In the genomic region with DNA sequence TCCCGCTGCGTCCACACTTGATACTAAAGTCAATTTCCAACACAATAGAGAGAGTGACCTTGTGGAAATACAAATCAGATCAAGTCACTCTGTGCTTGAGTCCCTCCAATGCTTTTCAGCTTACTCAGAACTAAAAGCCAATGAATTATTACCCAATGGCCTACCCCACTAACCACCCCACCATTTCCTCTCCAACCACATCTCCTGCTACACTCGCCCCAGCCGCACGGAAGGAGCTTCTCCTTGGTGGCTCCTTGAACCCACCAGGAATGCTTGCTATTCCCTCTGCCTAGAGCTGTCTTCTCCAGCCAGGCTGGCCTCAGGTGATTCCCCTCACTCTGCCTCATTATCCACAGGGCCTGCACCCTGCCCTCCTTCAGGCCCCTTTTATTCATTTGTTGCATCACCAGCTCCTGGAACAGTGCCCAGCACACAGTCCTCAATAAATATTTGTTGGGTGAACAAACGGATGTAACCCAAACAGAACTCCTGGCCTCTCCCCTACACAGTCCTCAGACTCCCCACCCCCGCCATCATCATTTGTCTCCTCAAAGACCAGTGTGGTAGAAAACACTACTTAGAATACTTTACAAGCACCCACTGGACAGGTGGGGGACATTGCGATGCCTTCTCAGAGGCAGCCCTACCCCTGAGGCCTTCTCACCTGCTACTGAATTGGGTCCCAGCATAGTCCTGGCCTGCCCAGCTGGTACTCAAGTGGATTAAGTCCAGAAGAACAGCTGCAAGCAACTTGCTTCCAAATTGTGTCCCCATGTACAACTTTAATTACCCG, we compare ENCODE assay signal across 1 cellular context.
TF ChIP-seq lines count a peak whose summit lies in the region.

No MANE protein-coding gene starts in this region.

TF ChIP-seq in HepG2, 621 proteins besides CTCF, POLR2A, EP300 and RAD21 (continued from another document):
- TF ChIP-seq, protein P1, sequence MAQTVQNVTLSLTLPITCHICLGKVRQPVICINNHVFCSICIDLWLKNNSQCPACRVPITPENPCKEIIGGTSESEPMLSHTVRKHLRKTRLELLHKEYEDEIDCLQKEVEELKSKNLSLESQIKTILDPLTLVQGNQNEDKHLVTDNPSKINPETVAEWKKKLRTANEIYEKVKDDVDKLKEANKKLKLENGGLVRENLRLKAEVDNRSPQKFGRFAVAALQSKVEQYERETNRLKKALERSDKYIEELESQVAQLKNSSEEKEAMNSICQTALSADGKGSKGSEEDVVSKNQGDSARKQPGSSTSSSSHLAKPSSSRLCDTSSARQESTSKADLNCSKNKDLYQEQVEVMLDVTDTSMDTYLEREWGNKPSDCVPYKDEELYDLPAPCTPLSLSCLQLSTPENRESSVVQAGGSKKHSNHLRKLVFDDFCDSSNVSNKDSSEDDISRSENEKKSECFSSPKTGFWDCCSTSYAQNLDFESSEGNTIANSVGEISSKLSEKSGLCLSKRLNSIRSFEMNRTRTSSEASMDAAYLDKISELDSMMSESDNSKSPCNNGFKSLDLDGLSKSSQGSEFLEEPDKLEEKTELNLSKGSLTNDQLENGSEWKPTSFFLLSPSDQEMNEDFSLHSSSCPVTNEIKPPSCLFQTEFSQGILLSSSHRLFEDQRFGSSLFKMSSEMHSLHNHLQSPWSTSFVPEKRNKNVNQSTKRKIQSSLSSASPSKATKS (CRISPR knock-in tag; IDR thresholded peaks at IDR 0.05), result no peak
- 0 out of 2 replicates have a peak, but pooled peaks have one; percentile 18 for TF ChIP-seq ZNF354B (CRISPR knock-in tag; IDR thresholded peaks at IDR 0.05)
- peak; percentile 89 for TF ChIP-seq ZNF747 (CRISPR knock-in tag; IDR thresholded peaks at IDR 0.05; ENCODE audit: borderline replicate concordance)
- no peak for TF ChIP-seq KLF9 (CRISPR knock-in tag; IDR thresholded peaks at IDR 0.05; ENCODE audit: low read depth)
- TF ChIP-seq ZC3H4 (CRISPR knock-in tag; IDR thresholded peaks at IDR 0.05; ENCODE audit: borderline replicate concordance), result no peak
- peak; percentile 96 for TF ChIP-seq MIXL1 (CRISPR knock-in tag; IDR thresholded peaks at IDR 0.05)
- TF ChIP-seq GZF1 (CRISPR knock-in tag; IDR thresholded peaks at IDR 0.05), result no peak
- TF ChIP-seq ZFP37 (CRISPR knock-in tag; IDR thresholded peaks at IDR 0.05; ENCODE audit: borderline replicate concordance), result no peak
- peak; percentile 84 for TF ChIP-seq DPF2 (CRISPR knock-in tag; IDR thresholded peaks at IDR 0.05; ENCODE audit: borderline replicate concordance, low read depth)
- TF ChIP-seq ZNF547 (CRISPR knock-in tag; IDR thresholded peaks at IDR 0.05), result no peak
- TF ChIP-seq, protein P2, sequence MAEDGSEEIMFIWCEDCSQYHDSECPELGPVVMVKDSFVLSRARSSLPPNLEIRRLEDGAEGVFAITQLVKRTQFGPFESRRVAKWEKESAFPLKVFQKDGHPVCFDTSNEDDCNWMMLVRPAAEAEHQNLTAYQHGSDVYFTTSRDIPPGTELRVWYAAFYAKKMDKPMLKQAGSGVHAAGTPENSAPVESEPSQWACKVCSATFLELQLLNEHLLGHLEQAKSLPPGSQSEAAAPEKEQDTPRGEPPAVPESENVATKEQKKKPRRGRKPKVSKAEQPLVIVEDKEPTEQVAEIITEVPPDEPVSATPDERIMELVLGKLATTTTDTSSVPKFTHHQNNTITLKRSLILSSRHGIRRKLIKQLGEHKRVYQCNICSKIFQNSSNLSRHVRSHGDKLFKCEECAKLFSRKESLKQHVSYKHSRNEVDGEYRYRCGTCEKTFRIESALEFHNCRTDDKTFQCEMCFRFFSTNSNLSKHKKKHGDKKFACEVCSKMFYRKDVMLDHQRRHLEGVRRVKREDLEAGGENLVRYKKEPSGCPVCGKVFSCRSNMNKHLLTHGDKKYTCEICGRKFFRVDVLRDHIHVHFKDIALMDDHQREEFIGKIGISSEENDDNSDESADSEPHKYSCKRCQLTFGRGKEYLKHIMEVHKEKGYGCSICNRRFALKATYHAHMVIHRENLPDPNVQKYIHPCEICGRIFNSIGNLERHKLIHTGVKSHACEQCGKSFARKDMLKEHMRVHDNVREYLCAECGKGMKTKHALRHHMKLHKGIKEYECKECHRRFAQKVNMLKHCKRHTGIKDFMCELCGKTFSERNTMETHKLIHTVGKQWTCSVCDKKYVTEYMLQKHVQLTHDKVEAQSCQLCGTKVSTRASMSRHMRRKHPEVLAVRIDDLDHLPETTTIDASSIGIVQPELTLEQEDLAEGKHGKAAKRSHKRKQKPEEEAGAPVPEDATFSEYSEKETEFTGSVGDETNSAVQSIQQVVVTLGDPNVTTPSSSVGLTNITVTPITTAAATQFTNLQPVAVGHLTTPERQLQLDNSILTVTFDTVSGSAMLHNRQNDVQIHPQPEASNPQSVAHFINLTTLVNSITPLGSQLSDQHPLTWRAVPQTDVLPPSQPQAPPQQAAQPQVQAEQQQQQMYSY (CRISPR knock-in tag; IDR thresholded peaks at IDR 0.05), result no peak
- TF ChIP-seq ZNF326 (CRISPR knock-in tag; IDR thresholded peaks at IDR 0.05; ENCODE audit: borderline replicate concordance), result no peak
- TF ChIP-seq ERF (CRISPR knock-in tag; IDR thresholded peaks at IDR 0.05), result peak; percentile 89
- TF ChIP-seq, protein P3, sequence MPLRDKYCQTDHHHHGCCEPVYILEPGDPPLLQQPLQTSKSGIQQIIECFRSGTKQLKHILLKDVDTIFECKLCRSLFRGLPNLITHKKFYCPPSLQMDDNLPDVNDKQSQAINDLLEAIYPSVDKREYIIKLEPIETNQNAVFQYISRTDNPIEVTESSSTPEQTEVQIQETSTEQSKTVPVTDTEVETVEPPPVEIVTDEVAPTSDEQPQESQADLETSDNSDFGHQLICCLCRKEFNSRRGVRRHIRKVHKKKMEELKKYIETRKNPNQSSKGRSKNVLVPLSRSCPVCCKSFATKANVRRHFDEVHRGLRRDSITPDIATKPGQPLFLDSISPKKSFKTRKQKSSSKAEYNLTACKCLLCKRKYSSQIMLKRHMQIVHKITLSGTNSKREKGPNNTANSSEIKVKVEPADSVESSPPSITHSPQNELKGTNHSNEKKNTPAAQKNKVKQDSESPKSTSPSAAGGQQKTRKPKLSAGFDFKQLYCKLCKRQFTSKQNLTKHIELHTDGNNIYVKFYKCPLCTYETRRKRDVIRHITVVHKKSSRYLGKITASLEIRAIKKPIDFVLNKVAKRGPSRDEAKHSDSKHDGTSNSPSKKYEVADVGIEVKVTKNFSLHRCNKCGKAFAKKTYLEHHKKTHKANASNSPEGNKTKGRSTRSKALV (CRISPR knock-in tag; IDR thresholded peaks at IDR 0.05), result no peak
- TF ChIP-seq, protein P4, sequence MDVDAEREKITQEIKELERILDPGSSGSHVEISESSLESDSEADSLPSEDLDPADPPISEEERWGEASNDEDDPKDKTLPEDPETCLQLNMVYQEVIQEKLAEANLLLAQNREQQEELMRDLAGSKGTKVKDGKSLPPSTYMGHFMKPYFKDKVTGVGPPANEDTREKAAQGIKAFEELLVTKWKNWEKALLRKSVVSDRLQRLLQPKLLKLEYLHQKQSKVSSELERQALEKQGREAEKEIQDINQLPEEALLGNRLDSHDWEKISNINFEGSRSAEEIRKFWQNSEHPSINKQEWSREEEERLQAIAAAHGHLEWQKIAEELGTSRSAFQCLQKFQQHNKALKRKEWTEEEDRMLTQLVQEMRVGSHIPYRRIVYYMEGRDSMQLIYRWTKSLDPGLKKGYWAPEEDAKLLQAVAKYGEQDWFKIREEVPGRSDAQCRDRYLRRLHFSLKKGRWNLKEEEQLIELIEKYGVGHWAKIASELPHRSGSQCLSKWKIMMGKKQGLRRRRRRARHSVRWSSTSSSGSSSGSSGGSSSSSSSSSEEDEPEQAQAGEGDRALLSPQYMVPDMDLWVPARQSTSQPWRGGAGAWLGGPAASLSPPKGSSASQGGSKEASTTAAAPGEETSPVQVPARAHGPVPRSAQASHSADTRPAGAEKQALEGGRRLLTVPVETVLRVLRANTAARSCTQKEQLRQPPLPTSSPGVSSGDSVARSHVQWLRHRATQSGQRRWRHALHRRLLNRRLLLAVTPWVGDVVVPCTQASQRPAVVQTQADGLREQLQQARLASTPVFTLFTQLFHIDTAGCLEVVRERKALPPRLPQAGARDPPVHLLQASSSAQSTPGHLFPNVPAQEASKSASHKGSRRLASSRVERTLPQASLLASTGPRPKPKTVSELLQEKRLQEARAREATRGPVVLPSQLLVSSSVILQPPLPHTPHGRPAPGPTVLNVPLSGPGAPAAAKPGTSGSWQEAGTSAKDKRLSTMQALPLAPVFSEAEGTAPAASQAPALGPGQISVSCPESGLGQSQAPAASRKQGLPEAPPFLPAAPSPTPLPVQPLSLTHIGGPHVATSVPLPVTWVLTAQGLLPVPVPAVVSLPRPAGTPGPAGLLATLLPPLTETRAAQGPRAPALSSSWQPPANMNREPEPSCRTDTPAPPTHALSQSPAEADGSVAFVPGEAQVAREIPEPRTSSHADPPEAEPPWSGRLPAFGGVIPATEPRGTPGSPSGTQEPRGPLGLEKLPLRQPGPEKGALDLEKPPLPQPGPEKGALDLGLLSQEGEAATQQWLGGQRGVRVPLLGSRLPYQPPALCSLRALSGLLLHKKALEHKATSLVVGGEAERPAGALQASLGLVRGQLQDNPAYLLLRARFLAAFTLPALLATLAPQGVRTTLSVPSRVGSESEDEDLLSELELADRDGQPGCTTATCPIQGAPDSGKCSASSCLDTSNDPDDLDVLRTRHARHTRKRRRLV (CRISPR knock-in tag; IDR thresholded peaks at IDR 0.05), result no peak
- TF ChIP-seq, protein P5, sequence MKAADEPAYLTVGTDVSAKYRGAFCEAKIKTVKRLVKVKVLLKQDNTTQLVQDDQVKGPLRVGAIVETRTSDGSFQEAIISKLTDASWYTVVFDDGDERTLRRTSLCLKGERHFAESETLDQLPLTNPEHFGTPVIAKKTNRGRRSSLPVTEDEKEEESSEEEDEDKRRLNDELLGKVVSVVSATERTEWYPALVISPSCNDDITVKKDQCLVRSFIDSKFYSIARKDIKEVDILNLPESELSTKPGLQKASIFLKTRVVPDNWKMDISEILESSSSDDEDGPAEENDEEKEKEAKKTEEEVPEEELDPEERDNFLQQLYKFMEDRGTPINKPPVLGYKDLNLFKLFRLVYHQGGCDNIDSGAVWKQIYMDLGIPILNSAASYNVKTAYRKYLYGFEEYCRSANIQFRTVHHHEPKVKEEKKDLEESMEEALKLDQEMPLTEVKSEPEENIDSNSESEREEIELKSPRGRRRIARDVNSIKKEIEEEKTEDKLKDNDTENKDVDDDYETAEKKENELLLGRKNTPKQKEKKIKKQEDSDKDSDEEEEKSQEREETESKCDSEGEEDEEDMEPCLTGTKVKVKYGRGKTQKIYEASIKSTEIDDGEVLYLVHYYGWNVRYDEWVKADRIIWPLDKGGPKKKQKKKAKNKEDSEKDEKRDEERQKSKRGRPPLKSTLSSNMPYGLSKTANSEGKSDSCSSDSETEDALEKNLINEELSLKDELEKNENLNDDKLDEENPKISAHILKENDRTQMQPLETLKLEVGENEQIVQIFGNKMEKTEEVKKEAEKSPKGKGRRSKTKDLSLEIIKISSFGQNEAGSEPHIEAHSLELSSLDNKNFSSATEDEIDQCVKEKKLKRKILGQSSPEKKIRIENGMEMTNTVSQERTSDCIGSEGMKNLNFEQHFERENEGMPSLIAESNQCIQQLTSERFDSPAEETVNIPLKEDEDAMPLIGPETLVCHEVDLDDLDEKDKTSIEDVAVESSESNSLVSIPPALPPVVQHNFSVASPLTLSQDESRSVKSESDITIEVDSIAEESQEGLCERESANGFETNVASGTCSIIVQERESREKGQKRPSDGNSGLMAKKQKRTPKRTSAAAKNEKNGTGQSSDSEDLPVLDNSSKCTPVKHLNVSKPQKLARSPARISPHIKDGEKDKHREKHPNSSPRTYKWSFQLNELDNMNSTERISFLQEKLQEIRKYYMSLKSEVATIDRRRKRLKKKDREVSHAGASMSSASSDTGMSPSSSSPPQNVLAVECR (CRISPR knock-in tag; IDR thresholded peaks at IDR 0.05; ENCODE audit: borderline replicate concordance), result peak; percentile 66; the same call in 1 of the 2 replicates
- peak; percentile 48 for TF ChIP-seq ZEB1 (IDR thresholded peaks at IDR 0.05; ENCODE audit: insufficient replicate concordance, low read depth)
- peak; percentile 97 for TF ChIP-seq PHF21A (CRISPR knock-in tag; IDR thresholded peaks at IDR 0.05)
- peak; percentile 25; the same call in 1 of the 2 replicates for TF ChIP-seq ZNF460 (CRISPR knock-in tag; IDR thresholded peaks at IDR 0.05; ENCODE audit: borderline replicate concordance)
- no peak for TF ChIP-seq JARID2 (CRISPR knock-in tag; IDR thresholded peaks at IDR 0.05; ENCODE audit: insufficient replicate concordance)
- peak; percentile 14; the same call in 1 of the 2 replicates for TF ChIP-seq SMC3 (IDR thresholded peaks at IDR 0.05; ENCODE audit: low read length)
- no peak for TF ChIP-seq IRX3 (CRISPR knock-in tag; IDR thresholded peaks at IDR 0.05; ENCODE audit: borderline replicate concordance, low read depth)
- TF ChIP-seq ZNF558 (CRISPR knock-in tag; IDR thresholded peaks at IDR 0.05; ENCODE audit: borderline replicate concordance), result no peak
- TF ChIP-seq ZNF205 (CRISPR knock-in tag; IDR thresholded peaks at IDR 0.05), result peak; percentile 68; the same call in 1 of the 2 replicates
- peak; percentile 81; the same call in 1 of the 2 replicates for TF ChIP-seq MIER3 (CRISPR knock-in tag; IDR thresholded peaks at IDR 0.05; ENCODE audit: borderline replicate concordance)
- TF ChIP-seq, protein P6, sequence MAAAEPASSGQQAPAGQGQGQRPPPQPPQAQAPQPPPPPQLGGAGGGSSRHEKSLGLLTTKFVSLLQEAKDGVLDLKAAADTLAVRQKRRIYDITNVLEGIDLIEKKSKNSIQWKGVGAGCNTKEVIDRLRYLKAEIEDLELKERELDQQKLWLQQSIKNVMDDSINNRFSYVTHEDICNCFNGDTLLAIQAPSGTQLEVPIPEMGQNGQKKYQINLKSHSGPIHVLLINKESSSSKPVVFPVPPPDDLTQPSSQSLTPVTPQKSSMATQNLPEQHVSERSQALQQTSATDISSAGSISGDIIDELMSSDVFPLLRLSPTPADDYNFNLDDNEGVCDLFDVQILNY (CRISPR knock-in tag; conservative IDR thresholded peaks at IDR 0.05), result no peak
- peak; percentile 25; the same call in 1 of the 2 replicates for TF ChIP-seq ZNF501 (CRISPR knock-in tag; IDR thresholded peaks at IDR 0.05)
